ENCODE assay signal across 3 cellular contexts in genomic region chr17:12831839-12832238, GRCh38.
A peak's percentile ranks its signal among the peaks of the same experiment; 100 is the strongest.
TF ChIP-seq lines count a peak whose summit lies in the region.

No MANE protein-coding gene starts in this region.

TF ChIP-seq in HCT116, 20 proteins besides CTCF, POLR2A, EP300 and RAD21:
- TF ChIP-seq ZBTB33 (IDR thresholded peaks at IDR 0.05; ENCODE audit: extremely low read depth, insufficient replicate concordance, low read length) (no peak), SIN3A (IDR thresholded peaks at IDR 0.05; ENCODE audit: low read depth) (no peak), CBX3 (IDR thresholded peaks at IDR 0.05; ENCODE audit: low read depth) (peak; percentile 63; the same call in 1 of the 2 replicates)
TF ChIP-seq in HCT116: peak in this region for 1.

TF ChIP-seq in GM12878, 131 proteins besides CTCF, POLR2A, EP300 and RAD21:
- no peak for TF ChIP-seq RUNX3 (IDR thresholded peaks at IDR 0.05; ENCODE audit: low read length)
- TF ChIP-seq CBX5 (IDR thresholded peaks at IDR 0.05; ENCODE audit: low read depth), result peak; percentile 90
- 0 out of 2 replicates have a peak, but pooled peaks have one; percentile 27 for TF ChIP-seq NFXL1 (IDR thresholded peaks at IDR 0.05; ENCODE audit: borderline replicate concordance)

TF ChIP-seq in H1, 55 proteins besides CTCF, POLR2A, EP300 and RAD21:
- TF ChIP-seq SRF (IDR thresholded peaks at IDR 0.05; ENCODE audit: low read depth, low read length) (no peak), KDM5A (IDR thresholded peaks at IDR 0.05; ENCODE audit: low read length) (peak; percentile 37; the same call in 1 of the 2 replicates), SUZ12 (IDR thresholded peaks at IDR 0.05; ENCODE audit: low read length) (no peak)
